In genomic region chr12:132300789-132301722, GRCh38 we compare ENCODE assay signal across 16 cellular contexts. TPM values are rescaled to one million over a fixed set of nuclear protein-coding genes. Genes with fewer than 3 reads are reported as not detected.
DNase-seq lines count a peak whose midpoint lies in the region; ATAC-seq, FAIRE-seq and TF ChIP-seq lines count a peak whose summit lies in the region.
"Had no signal": no experiment of that assay in that cellular context is flagged by ENCODE, and none has a peak within 500 bp of the region (broad histone marks: within the 10 kb centered on the region; RNA-seq: fewer than 3 reads in every experiment).

No MANE protein-coding gene starts in this region.

- no peak overlapping the region for H3K9ac ChIP-seq in kidney (ENCODE audit: low read length in 2 of 2)

- H3K9me3 ChIP-seq in right atrium auricular region (no peaks in the 10 kb centered on the region), Panc1 (ENCODE audit: control insufficient read depth, insufficient read depth, low read depth, low read length) (no peaks in the 10 kb centered on the region), kidney (ENCODE audit: control insufficient read depth in 1 of 2, low read length in 2 of 2) (no peaks in the 10 kb centered on the region), spleen (peaks cover 0 to 3% (median 0%) of the 10 kb centered on the region in 8 donors)

- H3K27ac ChIP-seq in right atrium auricular region, result no peak overlapping the region
- H3K27ac ChIP-seq in Panc1 (ENCODE audit: low read length), result no peak overlapping the region
- no peak overlapping the region for H3K27ac ChIP-seq in kidney (ENCODE audit: low read depth in 2 of 2, low read length in 2 of 2)
- H3K27ac ChIP-seq in spleen, result no peak overlapping the region
- H3K27ac ChIP-seq: PC-9 had no signal

- H3K27me3 ChIP-seq in right atrium auricular region, result no peaks in the 10 kb centered on the region
- H3K27me3 ChIP-seq in Panc1 (ENCODE audit: control insufficient read depth, insufficient read depth, low read length), result peaks cover 10% of the 10 kb centered on the region; the same call in 1 of the 2 replicates
- peaks cover 0 to 32% (median 0%) of the 10 kb centered on the region in 7 donors for H3K27me3 ChIP-seq in spleen (replicated peaks in 1 of 7)

- H3K4me3 ChIP-seq in right atrium auricular region (no peak overlapping the region), Panc1 (ENCODE audit: low read depth in 2 of 2, low read length in 2 of 2) (no peak overlapping the region), kidney (ENCODE audit: low read length in 2 of 2) (no peak overlapping the region), spleen (no peak overlapping the region)
- H3K4me3 ChIP-seq: PC-9 had no signal

- DNase-seq in Right ventricle myocardium inferior (ENCODE audit: missing footprints) (peak; percentile 62), right atrium auricular region (ENCODE audit: low spot score) (no peak), Panc1 (ENCODE audit: low read depth, low spot score) (no peak), kidney (peak; percentile 71), spleen (peak; percentile 70), COLO829 (ENCODE audit: low spot score) (no peak), NCI-H226 (no peak), iPS-NIHi7 (ENCODE audit: extremely low spot score) (no peak)
- DNase-seq: COR-L47, HCEC 1CT, KG1, NCI-H1436 treated with DMSO at 0.1 percent for 48 hours, NCI-H2029 treated with DMSO at 0.1 percent for 48 hours, NCI-H524, PC-9 had no signal

- TF ChIP-seq POLR2A in spleen (IDR thresholded peaks at IDR 0.05), result no peak

- BruUV-seq in Panc1 (replicated peaks; lab: Mats Ljungman, UMichigan), result no TSS peak

- H3K36me3 ChIP-seq in right atrium auricular region (no peaks in the 10 kb centered on the region), Panc1 (ENCODE audit: control insufficient read depth, insufficient read depth, low read length) (no peaks in the 10 kb centered on the region), kidney (ENCODE audit: control insufficient read depth in 1 of 2, insufficient read depth in 2 of 2, low read length in 2 of 2) (no peaks in the 10 kb centered on the region), spleen (no peaks in the 10 kb centered on the region)

- intact Hi-C loops in Right ventricle myocardium inferior (cut with DNase I) (no loop called here), Panc1 (cut with micrococcal nuclease; ENCODE audit: unreplicated experiment) (no loop called here), kidney (cut with DNase I) (no loop called here), spleen (cut with DNase I; ENCODE audit: low total_unique reads) (no loop called here)

- CTCF ChIA-PET in Panc1 (lab: Charles Lee), result no interaction called here

- TF ChIP-seq CTCF in right atrium auricular region (IDR thresholded peaks at IDR 0.05) (no peak), Panc1 (IDR thresholded peaks at IDR 0.05) (no peak), kidney (IDR thresholded peaks at IDR 0.05; ENCODE audit: borderline replicate concordance, extremely low read depth, insufficient read depth) (no peak), spleen (IDR thresholded peaks at IDR 0.05 in 8 of 11, conservative IDR thresholded peaks at IDR 0.05 in 3 of 11) (no peak)

- POLR2A ChIA-PET in Panc1 (lab: Charles Lee), result no interaction called here

- in situ Hi-C loops in Panc1 (cut with HindIII; ENCODE audit: low pct_unique_long_range_greater_than_20kb, low sequenced_read_pairs), result no loop called here

- ATAC-seq in Right ventricle myocardium inferior (no peak), Panc1 (peak; percentile 51)

- H3K4me1 ChIP-seq in right atrium auricular region (no peaks in the 10 kb centered on the region), Panc1 (ENCODE audit: control insufficient read depth, insufficient read depth, low read length) (no peaks in the 10 kb centered on the region), kidney (ENCODE audit: control insufficient read depth in 1 of 2, insufficient read depth in 1 of 2, low read depth in 1 of 2, low read length in 2 of 2) (no peaks in the 10 kb centered on the region), spleen (no peaks in the 10 kb centered on the region)

- FAIRE-seq in kidney (lab: Jason Lieb, UNC), result no peak

- WGBS in spleen, 5 donors, result 68 to 75% (median 69%) methylated on average over 25 to 26 of the region's 26 CpGs

RNA-seq across cellular contexts. Expression of gene GALNT9, which starts 28.3 kb away (rescaled TPM):
- total RNA-seq in Right ventricle myocardium inferior (not detected), right atrium auricular region (10 to 100 TPM in 1 of 2 donors, 1 to 10 TPM in 1; 4.0 to 10.8 TPM), Panc1 (2021; ENCODE audit: unreplicated experiment) (0.33 TPM), kidney (20.7 TPM), spleen (1 to 10 TPM in 5 of 7 donors, under 1 TPM in 2; 0.52 to 2.4 (median 1.4) TPM)
- polyA plus RNA-seq in Panc1 (2012; ENCODE audit: insufficient read length), result 0.67 TPM
- polyA plus RNA-seq in kidney (ENCODE audit: insufficient read depth, low read depth, low replicate concordance) (4.8 TPM), spleen (under 1 TPM; 0.20 to 0.51 (median 0.30) TPM)
- polyA plus RNA-seq: CD14-positive monocyte had no signal

Comparison
In these comparisons a context has a peak if more than half of its experiments do, and no peak if none do; other contexts are left out.
1. DNase-seq: peak in Right ventricle myocardium inferior (single experiment), kidney (single experiment) and spleen (single experiment); none in right atrium auricular region (single experiment), Panc1 (single experiment), COLO829 (single experiment), NCI-H226 (single experiment) and iPS-NIHi7 (single experiment).